ENCODE assay signal across 9 cellular contexts in genomic region chr3:16290827-16291196, GRCh38. TPM values are rescaled to one million over a fixed set of nuclear protein-coding genes. Genes with fewer than 3 reads are reported as not detected.
DNase-seq lines count a peak whose midpoint lies in the region; ATAC-seq, FAIRE-seq and TF ChIP-seq lines count a peak whose summit lies in the region.
"Had no signal": no experiment of that assay in that cellular context is flagged by ENCODE, and none has a peak within 500 bp of the region (broad histone marks: within the 10 kb centered on the region; RNA-seq: fewer than 3 reads in every experiment).

No MANE protein-coding gene starts in this region.

- H3K27me3 Mint-ChIP-seq in T-helper 17 cell, result no peaks in the 10 kb centered on the region
- H3K27me3 Mint-ChIP-seq in natural killer cell (ENCODE audit: low read depth in 2 of 2), result no peaks in the 10 kb centered on the region

- no peak for TF ChIP-seq CTCF in natural killer cell (IDR thresholded peaks at IDR 0.05)
- no peak for TF ChIP-seq CTCF in sigmoid colon (IDR thresholded peaks at IDR 0.05)

- H3K9me3 ChIP-seq in T-helper 17 cell (ENCODE audit: control insufficient read depth, low read length, poor library complexity, severe bottlenecking), result no peaks in the 10 kb centered on the region
- H3K9me3 ChIP-seq in sigmoid colon, result no peaks in the 10 kb centered on the region

- TF ChIP-seq POLR2A in GM12892 (IDR thresholded peaks at IDR 0.05; ENCODE audit: low read depth, low read length) (no peak), sigmoid colon (IDR thresholded peaks at IDR 0.05) (no peak), erythroblast (IDR thresholded peaks at IDR 0.05; ENCODE audit: low read length) (no peak)

- H3K4me1 ChIP-seq in sigmoid colon, result peaks cover 0 to 8% (median 2%) of the 10 kb centered on the region in 4 donors

- no peak for DNase-seq in GM12892 (ENCODE audit: insufficient read length)
- DNase-seq in T-helper 17 cell, result no peak
- no peak for DNase-seq in natural killer cell
- no peak for DNase-seq in sigmoid colon
- no peak for DNase-seq in HTR-8/SVneo (ENCODE audit: insufficient read length, low spot score)
- DNase-seq in erythroblast (lab: John Stamatoyannopoulos, UW), result no peak

- peaks cover 56% of the 10 kb centered on the region for H3K4me1 Mint-ChIP-seq in T-helper 17 cell
- peaks cover 69 to 88% of the 10 kb centered on the region in 2 donors for H3K4me1 Mint-ChIP-seq in natural killer cell

- H3K36me3 Mint-ChIP-seq in T-helper 17 cell (ENCODE audit: low read depth), result peaks cover 19% of the 10 kb centered on the region
- peaks cover 15% of the 10 kb centered on the region for H3K36me3 Mint-ChIP-seq in natural killer cell

- H3K9me3 Mint-ChIP-seq in natural killer cell, result no peaks in the 10 kb centered on the region

- no peaks in the 10 kb centered on the region for H3K27me3 ChIP-seq in sigmoid colon

- H3K27ac Mint-ChIP-seq in T-helper 17 cell (peak overlapping the region; percentile 95), natural killer cell (peak overlapping the region; percentile 87 to 90)

- intact Hi-C loops in natural killer cell (cut with micrococcal nuclease), result loop anchor here (1.0 to 2.0 kb wide), 3 partner anchors 28 to 259 kb away; no protein-coding TSS in a partner anchor
- intact Hi-C loops in sigmoid colon (cut with DNase I), result loop anchor here (2.0 to 10.0 kb wide), 2 partner anchors 224 to 260 kb away; partner anchors contain the start of gene RFTN1

- no peak for TF ChIP-seq EP300 in sigmoid colon (IDR thresholded peaks at IDR 0.05)

- H3K27ac ChIP-seq in sigmoid colon, result peak overlapping the region in 1 of 4 donors; percentile 40

- FAIRE-seq in GM12892 (lab: Jason Lieb, UNC), result peak; percentile 68
- no peak for FAIRE-seq in HTR-8/SVneo (lab: Jason Lieb, UNC)

- H3K4me3 ChIP-seq in sigmoid colon, result no peak overlapping the region
- H3K4me3 ChIP-seq: skin epidermis had no signal

- WGBS in sigmoid colon, 2 donors, result 35 to 60% methylated on average over 2 of the region's 2 CpGs

- H3K4me3 Mint-ChIP-seq in T-helper 17 cell (peak overlapping the region; percentile 96), natural killer cell (peak overlapping the region; percentile 85)

- ATAC-seq in HG02870 (IDR thresholded peaks at IDR 0.05; ENCODE audit: unreplicated experiment), result peak; percentile 40
- ATAC-seq in T-helper 17 cell, result peak; percentile 29
- ATAC-seq in natural killer cell, result peak in 2 of 3 donors; percentile 19 to 34
- ATAC-seq in HG02588 (IDR thresholded peaks at IDR 0.05; ENCODE audit: unreplicated experiment), result no peak

- H3K36me3 ChIP-seq in sigmoid colon, result peaks cover 0 to 16% (median 7%) of the 10 kb centered on the region in 4 donors

RNA-seq across cellular contexts. Expression of gene OXNAD1, which starts 25.8 kb away (rescaled TPM):
- polyA plus RNA-seq in GM12892 (2012; ENCODE audit: missing spikeins), result 14.0 TPM
- 10 to 100 TPM; 73.1 to 89.3 TPM for total RNA-seq in T-helper 17 cell
- total RNA-seq in natural killer cell, result 10 to 100 TPM; 16.7 to 26.1 (median 22.3) TPM
- 10 to 100 TPM; 11.3 to 17.5 (median 12.2) TPM for total RNA-seq in sigmoid colon
- polyA plus RNA-seq in sigmoid colon, result 10 to 100 TPM; 14.4 to 23.1 (median 18.2) TPM

RNA-seq across cellular contexts. Expression of gene DPH3, which starts 26.1 kb away (rescaled TPM):
- polyA plus RNA-seq in GM12892 (2012; ENCODE audit: missing spikeins), result 18.1 TPM
- total RNA-seq in T-helper 17 cell (10 to 100 TPM; 16.1 to 22.8 TPM), natural killer cell (10 to 100 TPM; 20.4 to 27.3 (median 22.8) TPM), sigmoid colon (10 to 100 TPM; 23.7 to 28.8 (median 25.7) TPM)
- 10 to 100 TPM; 14.6 to 30.1 (median 23.4) TPM for polyA plus RNA-seq in sigmoid colon
